ENCODE assay signal across 15 cellular contexts in genomic region chr2:148716378-148716777, GRCh38.
"Had no signal": no experiment of that assay in that cellular context is flagged by ENCODE, and none has a peak within 500 bp of the region (broad histone marks: within the 10 kb centered on the region; RNA-seq: fewer than 3 reads in every experiment).

No MANE protein-coding gene starts in this region.

- H3K27me3 ChIP-seq: spleen had no signal

- H3K4me3 ChIP-seq: coronary artery, lower lobe of right lung, SK-N-MC, spleen had no signal

- DNase-seq: activated CD4-positive, CD25-positive, alpha-beta regulatory T cell; activated effector memory CD4-positive, alpha-beta T cell treated with anti-CD3 and anti-CD28 coated beads, Interleukin-2, amount 50 U/mL, for 16 hours; activated T-cell treated with anti-CD3 and anti-CD28 coated beads, Interleukin-2, amount 50 U/mL, for 1 hour; effector CD8-positive, alpha-beta T cell; lower lobe of right lung; nephron progenitor cell; spleen; stimulated activated CD4-positive, alpha-beta T cell treated with anti-CD3 and anti-CD28 coated beads, Interleukin-1b, Interleukin-23, amount 100 ng/mL, for 48 hours; stimulated activated naive CD4-positive, alpha-beta T cell treated with Interleukin-2 at 50 U/mL for 16 hours; T-helper 2 cell; trophoblast cell had no signal

- H3K27ac ChIP-seq: coronary artery, epithelial cell of prostate, lower lobe of right lung, SK-N-MC had no signal

- H3K4me3 Mint-ChIP-seq: nephron progenitor cell had no signal

- H3K36me3 ChIP-seq: lower lobe of right lung had no signal

- ATAC-seq: lower lobe of right lung, sciatic nerve had no signal
